Comparison of ENCODE assay signal across 32 cellular contexts in the genomic region with DNA sequence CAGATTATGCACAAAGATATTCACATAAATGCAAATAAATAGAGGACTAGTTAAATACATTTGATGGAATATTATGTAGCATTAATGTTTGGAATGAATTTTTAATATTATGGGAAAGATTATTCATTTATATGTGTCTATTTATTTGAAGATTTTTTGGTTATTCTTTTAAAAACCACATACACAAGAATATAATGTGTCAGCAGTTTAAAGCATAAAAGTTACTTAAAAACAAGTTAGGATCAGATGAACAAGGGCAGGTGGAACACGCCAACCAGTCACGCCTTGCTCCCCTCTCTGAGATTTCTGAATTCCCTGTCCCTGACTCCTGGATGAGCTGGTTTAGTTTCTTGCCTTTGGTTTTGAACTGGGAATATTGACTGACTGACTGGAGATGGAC.
"Had no signal": no experiment of that assay in that cellular context is flagged by ENCODE, and none has a peak within 500 bp of the region (broad histone marks: within the 10 kb centered on the region; RNA-seq: fewer than 3 reads in every experiment).

No MANE protein-coding gene starts in this region.

- H3K4me1 Mint-ChIP-seq: WTC11 had no signal

- H3K27ac ChIP-seq: body of pancreas, epithelial cell of prostate, esophagus squamous epithelium, gastroesophageal sphincter, heart right ventricle, VCaP had no signal

- H3K36me3 ChIP-seq: esophagus squamous epithelium, gastroesophageal sphincter, heart right ventricle had no signal

- H3K27me3 ChIP-seq: body of pancreas, esophagus squamous epithelium, gastroesophageal sphincter, heart right ventricle had no signal

- DNase-seq: activated CD4-positive, alpha-beta memory T cell treated with anti-CD3 and anti-CD28 coated beads, Interleukin-2, amount 10 ng/mL, durations not matched to agents 7 days and 5 days; activated CD4-positive, alpha-beta T cell treated with anti-CD3 and anti-CD28 coated beads for 1 hour; activated CD4-positive, alpha-beta T cell treated with anti-CD3 and anti-CD28 coated beads for 4 hours; activated CD4-positive, alpha-beta T cell treated with anti-CD3 and anti-CD28 coated beads, Interleukin-2, amount 10 ng/mL, durations not matched to agents 7 days and 5 days; activated CD4-positive, alpha-beta T cell treated with anti-CD3 and anti-CD28 coated beads, Interleukin-2, amount 50 U/mL, for 4 hours; activated CD8-positive, alpha-beta memory T cell treated with anti-CD3 and anti-CD28 coated beads, Interleukin-2, amount 50 U/mL, for 48 hours; activated gamma-delta T cell; activated naive CD4-positive, alpha-beta T cell treated with anti-CD3 and anti-CD28 coated beads, Interleukin-2, amount 50 U/mL, for 16 hours; activated naive CD4-positive, alpha-beta T cell treated with Interleukin-2 at 50 U/mL for 16 hours; activated T-cell treated with anti-CD3 and anti-CD28 coated beads for 4 hours; activated T-cell treated with anti-CD3 and anti-CD28 coated beads, Interleukin-2, amount 50 U/mL, for 24 hours; activated T-cell treated with anti-CD3 and anti-CD28 coated beads, Interleukin-2, amount 50 U/mL, for 72 hours; amniotic stem cell; aorta; body of pancreas; caudate nucleus; cortex of kidney; dermis blood vessel endothelial cell; effector CD4-positive, alpha-beta T cell; effector memory CD8-positive, alpha-beta T cell; esophagus squamous epithelium; foreskin melanocyte; heart right ventricle; T-helper 2 cell had no signal

- H3K4me3 ChIP-seq: body of pancreas, esophagus squamous epithelium, gastroesophageal sphincter, heart right ventricle had no signal

- H3K4me1 ChIP-seq: body of pancreas, esophagus squamous epithelium, gastroesophageal sphincter, heart right ventricle had no signal

- H3K36me3 Mint-ChIP-seq: activated naive CD8-positive, alpha-beta T cell had no signal

- H3K4me3 Mint-ChIP-seq: activated CD4-positive, alpha-beta memory T cell treated with anti-CD3 and anti-CD28 coated beads, Interleukin-2, amount 10 ng/mL, durations not matched to agents 7 days and 5 days; activated CD4-positive, alpha-beta T cell treated with anti-CD3 and anti-CD28 coated beads, Interleukin-2, amount 10 ng/mL, durations not matched to agents 7 days and 5 days; activated naive CD8-positive, alpha-beta T cell; activated T-cell treated with anti-CD3 and anti-CD28 coated beads, Interleukin-2, amount 50 U/mL, for 24 hours; activated T-cell treated with anti-CD3 and anti-CD28 coated beads, Interleukin-2, amount 50 U/mL, for 72 hours; effector memory CD8-positive, alpha-beta T cell; WTC11 had no signal

- ATAC-seq: activated T-cell treated with anti-CD3 and anti-CD28 coated beads, Interleukin-2, amount 50 U/mL, for 72 hours; body of pancreas; effector memory CD8-positive, alpha-beta T cell; gastroesophageal sphincter; heart right ventricle; WTC11 had no signal

- FAIRE-seq: colon, endometrium, endothelial cell of umbilical vein had no signal

- H3K9me3 Mint-ChIP-seq: activated CD4-positive, alpha-beta memory T cell treated with anti-CD3 and anti-CD28 coated beads, Interleukin-2, amount 10 ng/mL, durations not matched to agents 7 days and 5 days; activated CD4-positive, alpha-beta T cell treated with anti-CD3 and anti-CD28 coated beads, Interleukin-2, amount 10 ng/mL, durations not matched to agents 7 days and 5 days; activated T-cell treated with anti-CD3 and anti-CD28 coated beads, Interleukin-2, amount 50 U/mL, for 24 hours; effector memory CD8-positive, alpha-beta T cell had no signal

- H3K27ac Mint-ChIP-seq: activated CD4-positive, alpha-beta memory T cell treated with anti-CD3 and anti-CD28 coated beads, Interleukin-2, amount 10 ng/mL, durations not matched to agents 7 days and 5 days; activated CD4-positive, alpha-beta T cell treated with anti-CD3 and anti-CD28 coated beads, Interleukin-2, amount 10 ng/mL, durations not matched to agents 7 days and 5 days; activated naive CD8-positive, alpha-beta T cell; activated T-cell treated with anti-CD3 and anti-CD28 coated beads, Interleukin-2, amount 50 U/mL, for 24 hours; activated T-cell treated with anti-CD3 and anti-CD28 coated beads, Interleukin-2, amount 50 U/mL, for 72 hours; effector memory CD8-positive, alpha-beta T cell; WTC11 had no signal
